In genomic region chr15:59294574-59294960, GRCh38 we compare ENCODE assay signal across 11 cellular contexts.
DNase-seq lines count a peak whose midpoint lies in the region; ATAC-seq and TF ChIP-seq lines count a peak whose summit lies in the region.
"Had no signal": no experiment of that assay in that cellular context is flagged by ENCODE, and none has a peak within 500 bp of the region (broad histone marks: within the 10 kb centered on the region; RNA-seq: fewer than 3 reads in every experiment).

No MANE protein-coding gene starts in this region.

- in situ Hi-C loops in mammary epithelial cell (cut with MboI; ENCODE audit: low sequenced_read_pairs in 2 of 2): no loop called here

- TF ChIP-seq CTCF in mammary epithelial cell (conservative IDR thresholded peaks at IDR 0.05 in 1 of 2, IDR thresholded peaks at IDR 0.05 in 1 of 2; ENCODE audit: extremely low read depth in 1 of 2, insufficient read depth in 1 of 2, low read depth in 1 of 2, low read length in 2 of 2) (no peak), tibial nerve (IDR thresholded peaks at IDR 0.05) (no peak)

- H2AFZ ChIP-seq in mammary epithelial cell (ENCODE audit: low read depth, low read length): no peak overlapping the region

- no peak for TF ChIP-seq POLR2A in tibial nerve (IDR thresholded peaks at IDR 0.05)

- H4K20me1 ChIP-seq in mammary epithelial cell (ENCODE audit: insufficient read depth, low read length): no peaks in the 10 kb centered on the region

- WGBS in mammary epithelial cell (ENCODE audit: low coverage, missing lambda C conversion rate): 0% methylated on average over 2 of the region's 2 CpGs
- 53 to 59% methylated on average over 2 of the region's 2 CpGs for WGBS in tibial nerve, 2 donors

- H3K4me3 ChIP-seq in mammary epithelial cell (replicated peaks in 1 of 3; ENCODE audit: insufficient read depth in 1 of 3, low read depth in 2 of 3, low read length in 3 of 3): no peak overlapping the region
- H3K4me3 ChIP-seq in mucosa of rectum (ENCODE audit: low read length in 2 of 2): no peak overlapping the region
- no peak overlapping the region for H3K4me3 ChIP-seq in tibial nerve

- BruUV-seq in mammary epithelial cell (replicated peaks; lab: Mats Ljungman, UMichigan): no TSS peak

- TF ChIP-seq EP300 in tibial nerve (IDR thresholded peaks at IDR 0.05): no peak

- CTCF ChIA-PET in mammary epithelial cell (lab: Charles Lee; ENCODE audit: low non-redundant PET): interaction anchor here (0.6 kb wide), 1 partner anchor 9 kb away, joined by 5 read pairs; no protein-coding TSS in a partner anchor

- dilution Hi-C loops in mammary epithelial cell (cut with HindIII; ENCODE audit: low sequenced_read_pairs): no loop called here

- peaks cover 85% of the 10 kb centered on the region for H3K79me2 ChIP-seq in mammary epithelial cell (ENCODE audit: insufficient read depth, low read length)

- H3K4me1 ChIP-seq in mammary epithelial cell (ENCODE audit: insufficient read depth, low read length) (peaks cover 79% of the 10 kb centered on the region), mucosa of rectum (ENCODE audit: control insufficient read depth in 2 of 2, insufficient read depth in 2 of 2, low read length in 2 of 2) (peaks cover 29 to 45% of the 10 kb centered on the region in 2 donors), tibial nerve (peaks cover 0 to 87% (median 62%) of the 10 kb centered on the region in 4 donors)

- DNase-seq in NCI-H226: peak; percentile 91
- peak; percentile 62 for DNase-seq in mammary epithelial cell
- no peak for DNase-seq in tibial nerve (ENCODE audit: low spot score in 2 of 2)
- DNase-seq in HuH-7 (ENCODE audit: low spot score): no peak
- no peak for DNase-seq in NCI-H1092 treated with DMSO at 0.1 percent for 48 hours (lab: John Stamatoyannopoulos, UW)
- DNase-seq in NCI-H524 treated with DMSO at 0.1 percent for 48 hours (lab: John Stamatoyannopoulos, UW): no peak
- DNase-seq: activated T-cell treated with anti-CD3 and anti-CD28 coated beads, Interleukin-2, amount 50 U/mL, for 4 hours; WERI-Rb-1 had no signal

- H3K27ac ChIP-seq in mammary epithelial cell (ENCODE audit: insufficient read depth, low read depth, low read length) (peak overlapping the region; percentile 95), mucosa of rectum (ENCODE audit: low read depth in 2 of 2, low read length in 2 of 2) (peak overlapping the region; percentile 65 to 74), tibial nerve (peak overlapping the region; percentile 55 to 94 (median 80))
- H3K27ac ChIP-seq: WERI-Rb-1 had no signal

- peak overlapping the region; percentile 86 for H3K9ac ChIP-seq in mammary epithelial cell (ENCODE audit: insufficient read depth, low read length)
- H3K9ac ChIP-seq in mucosa of rectum (ENCODE audit: low read depth in 1 of 2, low read length in 2 of 2): no peak overlapping the region

- peak overlapping the region; percentile 68 for H3K4me2 ChIP-seq in mammary epithelial cell (ENCODE audit: insufficient read depth, low read depth, low read length)

- H3K36me3 ChIP-seq in mammary epithelial cell (ENCODE audit: insufficient read depth, low read length) (no peaks in the 10 kb centered on the region), mucosa of rectum (ENCODE audit: control insufficient read depth in 2 of 2, insufficient read depth in 2 of 2, low read length in 2 of 2) (no peaks in the 10 kb centered on the region), tibial nerve (no peaks in the 10 kb centered on the region)
- H3K36me3 ChIP-seq: WERI-Rb-1 had no signal

- no peaks in the 10 kb centered on the region for H3K27me3 ChIP-seq in mammary epithelial cell (ENCODE audit: insufficient read depth, low read length)
- H3K27me3 ChIP-seq in mucosa of rectum (ENCODE audit: control insufficient read depth in 2 of 2, insufficient read depth in 2 of 2, low read length in 2 of 2): no peaks in the 10 kb centered on the region
- no peaks in the 10 kb centered on the region for H3K27me3 ChIP-seq in tibial nerve

- ATAC-seq in GM18519 (IDR thresholded peaks at IDR 0.05; ENCODE audit: low FRiP score, unreplicated experiment): no peak
- ATAC-seq: activated T-cell treated with anti-CD3 and anti-CD28 coated beads, Interleukin-2, amount 50 U/mL, for 4 hours; HepG2 had no signal

- H3K9me3 ChIP-seq in mammary epithelial cell (replicated peaks; ENCODE audit: insufficient read depth, low read length) (no peaks in the 10 kb centered on the region), mucosa of rectum (ENCODE audit: control insufficient read depth in 2 of 2, low read length in 2 of 2) (no peaks in the 10 kb centered on the region), tibial nerve (no peaks in the 10 kb centered on the region)

- intact Hi-C loops in mammary epithelial cell (cut with micrococcal nuclease): loop anchor here (2.0 kb wide), 1 partner anchor 48 kb away; no protein-coding TSS in a partner anchor

Comparison
In these comparisons a context has a peak if more than half of its experiments do, and no peak if none do; other contexts are left out.
1. DNase-seq: peak in NCI-H226 (single experiment) and mammary epithelial cell (single experiment); none in tibial nerve (0 of 2), HuH-7 (single experiment), NCI-H1092 treated with DMSO at 0.1 percent for 48 hours (single experiment) and NCI-H524 treated with DMSO at 0.1 percent for 48 hours (single experiment).
2. Peak in every context shown above with its lines, with median percentiles within 50 percentile points of each other: H3K27ac ChIP-seq.